Comparison of ENCODE assay signal across 10 cellular contexts in the genomic region with DNA sequence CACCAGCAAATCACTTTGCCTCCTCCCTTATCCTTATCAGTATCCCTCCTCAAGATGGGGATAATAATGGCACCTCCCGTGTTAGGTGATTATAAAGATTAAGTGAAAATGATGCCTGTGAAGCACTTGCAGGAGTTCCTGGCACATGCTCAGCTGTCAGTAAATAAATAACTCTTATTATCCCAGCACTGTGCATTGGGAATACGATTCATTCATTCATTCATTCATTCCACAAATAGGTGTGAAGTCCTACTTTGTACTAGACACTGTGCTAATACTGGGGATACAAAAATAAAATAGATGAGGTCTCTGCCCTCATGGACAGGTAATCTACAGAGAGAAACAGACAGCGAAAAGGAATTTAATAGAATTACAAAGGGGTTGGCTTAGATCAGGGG. TPM values are rescaled to one million over a fixed set of nuclear protein-coding genes. Genes with fewer than 3 reads are reported as not detected.
DNase-seq lines count a peak whose midpoint lies in the region; ATAC-seq and TF ChIP-seq lines count a peak whose summit lies in the region.
"Had no signal": no experiment of that assay in that cellular context is flagged by ENCODE, and none has a peak within 500 bp of the region (broad histone marks: within the 10 kb centered on the region; RNA-seq: fewer than 3 reads in every experiment).

No MANE protein-coding gene starts in this region.

- peaks cover 16% of the 10 kb centered on the region for H3K4me1 ChIP-seq in smooth muscle cell (ENCODE audit: low read depth)

- peaks cover 53% of the 10 kb centered on the region for H4K20me1 ChIP-seq in smooth muscle cell (ENCODE audit: low read depth)

- no peaks in the 10 kb centered on the region for H3K36me3 Mint-ChIP-seq in activated CD8-positive, alpha-beta memory T cell treated with anti-CD3 and anti-CD28 coated beads, Interleukin-2, amount 10 ng/mL, durations not matched to agents 7 days and 5 days
- peaks cover 4% of the 10 kb centered on the region for H3K36me3 Mint-ChIP-seq in T-cell

- POLR2A ChIA-PET in T-cell (lab: Charles Lee), result no interaction called here

- no peak overlapping the region for H2AFZ ChIP-seq in smooth muscle cell (ENCODE audit: low read depth)

- H3K27ac Mint-ChIP-seq in activated CD8-positive, alpha-beta memory T cell treated with anti-CD3 and anti-CD28 coated beads, Interleukin-2, amount 10 ng/mL, durations not matched to agents 7 days and 5 days, result peak overlapping the region; percentile 9
- peak overlapping the region; percentile 84 to 85 for H3K27ac Mint-ChIP-seq in T-cell

- H3K27me3 Mint-ChIP-seq in activated CD8-positive, alpha-beta memory T cell treated with anti-CD3 and anti-CD28 coated beads, Interleukin-2, amount 10 ng/mL, durations not matched to agents 7 days and 5 days, result no peaks in the 10 kb centered on the region
- no peaks in the 10 kb centered on the region for H3K27me3 Mint-ChIP-seq in T-cell

- H3K79me2 ChIP-seq in smooth muscle cell (ENCODE audit: low read depth), result peaks cover 34% of the 10 kb centered on the region

- H3K9me3 Mint-ChIP-seq in activated CD8-positive, alpha-beta memory T cell treated with anti-CD3 and anti-CD28 coated beads, Interleukin-2, amount 10 ng/mL, durations not matched to agents 7 days and 5 days (ENCODE audit: low read depth), result no peaks in the 10 kb centered on the region
- H3K9me3 Mint-ChIP-seq in T-cell, result no peaks in the 10 kb centered on the region

- no peaks in the 10 kb centered on the region for H3F3A ChIP-seq in smooth muscle cell (ENCODE audit: low read depth)

- no peaks in the 10 kb centered on the region for H3K27me3 ChIP-seq in smooth muscle cell (ENCODE audit: low read depth)
- H3K27me3 ChIP-seq: upper lobe of right lung had no signal

- ATAC-seq in activated CD8-positive, alpha-beta memory T cell treated with anti-CD3 and anti-CD28 coated beads, Interleukin-2, amount 10 ng/mL, durations not matched to agents 7 days and 5 days, result no peak
- ATAC-seq in T-cell (replicated peaks in 1 of 4), result no peak
- ATAC-seq: upper lobe of right lung had no signal

- no peak overlapping the region for H3K9ac ChIP-seq in smooth muscle cell (ENCODE audit: low read depth)

- H3K27ac ChIP-seq in smooth muscle cell (ENCODE audit: low read depth) (no peak overlapping the region), substantia nigra (ENCODE audit: low read depth, low read length, poor library complexity, severe bottlenecking) (no peak overlapping the region)

- CTCF ChIA-PET in activated CD8-positive, alpha-beta memory T cell treated with anti-CD3 and anti-CD28 coated beads, Interleukin-2, amount 10 ng/mL, durations not matched to agents 7 days and 5 days (lab: Charles Lee), result interaction anchor here (1.0 to 5.0 kb wide), 5 partner anchors 11 to 148 kb away, joined by 3 to 32 read pairs (median 4); a partner anchor contains a TSS
- CTCF ChIA-PET in T-cell (lab: Charles Lee), result no interaction called here

- H3K36me3 ChIP-seq in smooth muscle cell (ENCODE audit: low read depth), result no peaks in the 10 kb centered on the region
- H3K36me3 ChIP-seq: upper lobe of right lung had no signal

- H3K4me1 Mint-ChIP-seq in activated CD8-positive, alpha-beta memory T cell treated with anti-CD3 and anti-CD28 coated beads, Interleukin-2, amount 10 ng/mL, durations not matched to agents 7 days and 5 days, result peaks cover 39% of the 10 kb centered on the region
- H3K4me1 Mint-ChIP-seq in T-cell, result peaks cover 31 to 43% (median 41%) of the 10 kb centered on the region in 3 donors

- peak overlapping the region; percentile 98 for H3K4me2 ChIP-seq in smooth muscle cell

- peak overlapping the region; percentile 86 for H3K4me3 Mint-ChIP-seq in activated CD8-positive, alpha-beta memory T cell treated with anti-CD3 and anti-CD28 coated beads, Interleukin-2, amount 10 ng/mL, durations not matched to agents 7 days and 5 days
- H3K4me3 Mint-ChIP-seq in T-cell, result peak overlapping the region; percentile 82 to 86 (median 84)

- DNase-seq in activated CD8-positive, alpha-beta memory T cell treated with anti-CD3 and anti-CD28 coated beads, Interleukin-2, amount 10 ng/mL, durations not matched to agents 7 days and 5 days, result no peak
- DNase-seq in activated CD8-positive, alpha-beta memory T cell treated with anti-CD3 and anti-CD28 coated beads, Interleukin-2, amount 50 U/mL, for 4 hours, result no peak
- no peak for DNase-seq in T-cell
- no peak for DNase-seq in fibroblast of the aortic adventitia (ENCODE audit: low read depth)
- DNase-seq in smooth muscle cell (lab: John Stamatoyannopoulos, UW; ENCODE audit: unreplicated experiment), result no peak
- no peak for DNase-seq in activated gamma-delta T cell treated with Interleukin-2 at 50 U/mL for 16 hours
- DNase-seq in substantia nigra (lab: John Stamatoyannopoulos, UW), result no peak
- no peak for DNase-seq in cerebellar nuclear complex (lab: John Stamatoyannopoulos, UW)
- DNase-seq: AML-193 had no signal

- WGBS in smooth muscle cell (ENCODE audit: low lambda C conversion rate), result 83% methylated on average over 3 of the region's 3 CpGs

- no peak for TF ChIP-seq CTCF in fibroblast of the aortic adventitia (IDR thresholded peaks at IDR 0.05; ENCODE audit: insufficient read depth, low read length)
- no peak for TF ChIP-seq CTCF in smooth muscle cell (IDR thresholded peaks at IDR 0.05; ENCODE audit: borderline replicate concordance, insufficient read depth, poor library complexity, severe bottlenecking)

- H3K4me3 ChIP-seq in fibroblast of the aortic adventitia (ENCODE audit: low read depth, low read length) (peak overlapping the region; percentile 88), smooth muscle cell (no peak overlapping the region)

- H3K9me3 ChIP-seq in smooth muscle cell (replicated peaks; ENCODE audit: low read depth), result no peaks in the 10 kb centered on the region
- H3K9me3 ChIP-seq: upper lobe of right lung had no signal

RNA-seq across cellular contexts. Expression of a gene that starts 2.0 kb away (rescaled TPM):
- 10 to 100 TPM; 33.1 to 38.2 TPM for total RNA-seq in activated CD8-positive, alpha-beta memory T cell treated with anti-CD3 and anti-CD28 coated beads, Interleukin-2, amount 10 ng/mL, durations not matched to agents 7 days and 5 days
- total RNA-seq in T-cell (10 to 100 TPM; 20.4 to 44.4 (median 40.8) TPM), fibroblast of the aortic adventitia (ENCODE audit: low replicate concordance) (16.3 and 33.9 TPM in 2 replicates), smooth muscle cell (33.2 and 34.3 TPM in 2 replicates)
- polyA plus RNA-seq in smooth muscle cell, result 32.3 and 41.4 TPM in 2 replicates

RNA-seq across cellular contexts. Expression of a gene that starts 25.1 kb away (rescaled TPM):
- 10 to 100 TPM; 65.7 to 81.8 TPM for total RNA-seq in activated CD8-positive, alpha-beta memory T cell treated with anti-CD3 and anti-CD28 coated beads, Interleukin-2, amount 10 ng/mL, durations not matched to agents 7 days and 5 days
- 10 to 100 TPM; 26.0 to 35.0 (median 31.2) TPM for total RNA-seq in T-cell
- 64.3 and 77.3 TPM in 2 replicates for total RNA-seq in fibroblast of the aortic adventitia (ENCODE audit: low replicate concordance)
- 62.8 and 69.8 TPM in 2 replicates for total RNA-seq in smooth muscle cell
- polyA plus RNA-seq in smooth muscle cell, result 130 and 138 TPM in 2 replicates

RNA-seq across cellular contexts. Expression of a gene that starts 25.1 kb away (rescaled TPM):
- total RNA-seq in activated CD8-positive, alpha-beta memory T cell treated with anti-CD3 and anti-CD28 coated beads, Interleukin-2, amount 10 ng/mL, durations not matched to agents 7 days and 5 days, result 10 to 100 TPM; 34.0 to 40.8 TPM
- total RNA-seq in T-cell (1 to 10 TPM in 4 of 5 donors, under 1 TPM in 1; 0.75 to 2.1 (median 1.4) TPM), fibroblast of the aortic adventitia (ENCODE audit: low replicate concordance) (9.1 TPM in 1 of 2 replicates, not detected in the other), smooth muscle cell (4.6 and 8.2 TPM in 2 replicates)
- 9.6 and 12.9 TPM in 2 replicates for polyA plus RNA-seq in smooth muscle cell

RNA-seq across cellular contexts. Expression of a gene that starts 49.4 kb away (rescaled TPM):
- total RNA-seq in activated CD8-positive, alpha-beta memory T cell treated with anti-CD3 and anti-CD28 coated beads, Interleukin-2, amount 10 ng/mL, durations not matched to agents 7 days and 5 days, result 10 to 100 TPM; 71.5 to 82.6 TPM
- total RNA-seq in T-cell (10 to 100 TPM; 29.4 to 41.7 (median 33.1) TPM), fibroblast of the aortic adventitia (ENCODE audit: low replicate concordance) (60.3 and 126 TPM in 2 replicates), smooth muscle cell (160 and 164 TPM in 2 replicates)
- 139 and 161 TPM in 2 replicates for polyA plus RNA-seq in smooth muscle cell
